13 cellular contexts compared by ENCODE assay signal in genomic region chr11:6297831-6298230, GRCh38. TPM values are rescaled to one million over a fixed set of nuclear protein-coding genes. Genes with fewer than 3 reads are reported as not detected.
A peak's percentile ranks its signal among the peaks of the same experiment; 100 is the strongest.
DNase-seq lines count a peak whose midpoint lies in the region; ATAC-seq and TF ChIP-seq lines count a peak whose summit lies in the region.
"Had no signal": no experiment of that assay in that cellular context is flagged by ENCODE, and none has a peak within 500 bp of the region (broad histone marks: within the 10 kb centered on the region; RNA-seq: fewer than 3 reads in every experiment).

No MANE protein-coding gene starts in this region.

- H2AFZ ChIP-seq in hepatocyte = no peak overlapping the region

- peaks cover 49% of the 10 kb centered on the region for H3K4me1 ChIP-seq in SJCRH30
- H3K4me1 ChIP-seq in hepatocyte (ENCODE audit: insufficient read depth) = no peaks in the 10 kb centered on the region

- no peak overlapping the region for H3K4me2 ChIP-seq in hepatocyte

- H3K36me3 ChIP-seq in SJCRH30 = no peaks in the 10 kb centered on the region
- no peaks in the 10 kb centered on the region for H3K36me3 ChIP-seq in hepatocyte (replicated peaks; ENCODE audit: insufficient read depth, low read depth)

- no peaks in the 10 kb centered on the region for H3K9me2 ChIP-seq in hepatocyte (replicated peaks; ENCODE audit: insufficient read depth)

- ATAC-seq in HG03139 (IDR thresholded peaks at IDR 0.05; ENCODE audit: unreplicated experiment) (no peak), HG03571 (IDR thresholded peaks at IDR 0.05; ENCODE audit: unreplicated experiment) (no peak)

- H3K4me3 ChIP-seq in GM12875 (ENCODE audit: low read depth, low read length) (no peak overlapping the region), SJCRH30 (no peak overlapping the region), hepatocyte (no peak overlapping the region)

- H3K27ac ChIP-seq in SJCRH30 (peak overlapping the region; percentile 51), hepatocyte (no peak overlapping the region)

- TF ChIP-seq CTCF in GM12875 (IDR thresholded peaks at IDR 0.05; ENCODE audit: borderline replicate concordance, insufficient read depth, low read depth, low read length) (peak; percentile 6; the same call in 1 of the 2 replicates), hepatocyte (IDR thresholded peaks at IDR 0.05; ENCODE audit: poor library complexity) (peak; percentile 28)

- WGBS in hepatocyte (ENCODE audit: low lambda C conversion rate, missing lambda C conversion rate) = 94% methylated on average over 1 of the region's 1 CpG

- H3K27me3 ChIP-seq in SJCRH30 (no peaks in the 10 kb centered on the region), hepatocyte (no peaks in the 10 kb centered on the region)

- DNase-seq in AG08395 (ENCODE audit: low spot score) (peak; percentile 25), SJCRH30 (peak in 1 of 2 experiments; percentile 66), hepatocyte (ENCODE audit: low spot score) (no peak), T-helper 9 cell (no peak), T-helper 2 cell (no peak)
- DNase-seq: activated effector memory CD4-positive, alpha-beta T cell treated with Interleukin-2 at 50 U/mL for 16 hours had no signal

- no peaks in the 10 kb centered on the region for H3K79me2 ChIP-seq in hepatocyte

- no peaks in the 10 kb centered on the region for H4K20me1 ChIP-seq in hepatocyte (ENCODE audit: insufficient read depth, poor library complexity, severe bottlenecking)

- H3K9me3 ChIP-seq in SJCRH30 (replicated peaks) (no peaks in the 10 kb centered on the region), hepatocyte (ENCODE audit: low read depth) (no peaks in the 10 kb centered on the region)

RNA-seq across cellular contexts. Expression of gene CAVIN3, which starts 22.5 kb away (rescaled TPM):
- total RNA-seq in SJCRH30 (2014; rRNA removed; shearing (Covaris generic)) = not detected in 2 replicates
- total RNA-seq in hepatocyte = 70.3 and 93.3 TPM in 2 replicates
- 115 and 128 TPM in 2 replicates for polyA plus RNA-seq in hepatocyte

RNA-seq across cellular contexts. Expression of gene CCKBR, which starts 38.2 kb away (rescaled TPM):
- total RNA-seq in SJCRH30 (2014; rRNA removed; shearing (Covaris generic)) = 0.24 TPM in 1 of 2 replicates, not detected in the other
- total RNA-seq in hepatocyte = 6.6 and 9.8 TPM in 2 replicates
- polyA plus RNA-seq in hepatocyte = 15.4 and 17.7 TPM in 2 replicates
- total RNA-seq: glomerular endothelial cell; H4; posterior vena cava; T-helper 1 cell treated with Interleukin-12 subunit alpha and Interleukin-12 subunit beta and Interleukin-4 antibody, amounts not matched to agents 30 ng/mL and 1 ng/mL, for 36 hours had no signal

RNA-seq across cellular contexts. Expression of gene CNGA4, which starts 58.9 kb away (rescaled TPM):
- not detected in 2 replicates for total RNA-seq in SJCRH30 (2014; rRNA removed; shearing (Covaris generic))
- 0.17 and 0.52 TPM in 2 replicates for total RNA-seq in hepatocyte
- polyA plus RNA-seq in hepatocyte = 0.25 and 0.50 TPM in 2 replicates
- total RNA-seq: H4, posterior vena cava had no signal

Comparison
In these comparisons a context has a peak if more than half of its experiments do, and no peak if none do; other contexts are left out.
1. RNA of gene CAVIN3, which starts 22.5 kb away (total RNA-seq): 70.3 to 93.3 TPM in hepatocyte; not detected in SJCRH30; every median in the first group is over 10 times any median in the second.